In genomic region chr5:33435893-33436490, GRCh38 we compare ENCODE assay signal across 8 cellular contexts. TPM values are rescaled to one million over a fixed set of nuclear protein-coding genes. Genes with fewer than 3 reads are reported as not detected.
DNase-seq lines count a peak whose midpoint lies in the region; ATAC-seq and TF ChIP-seq lines count a peak whose summit lies in the region.
"Not testable (repeated sequence)": the region's sequence is repeated elsewhere in the genome, so short reads cannot be mapped to it uniquely, and the experiment has no call there.

No MANE protein-coding gene starts in this region.

- not testable (repeated sequence) for H3K79me1 ChIP-seq in H9 (ENCODE audit: insufficient read depth, low read depth, low read length, poor library complexity, severe bottlenecking)

- H2BK5ac ChIP-seq in H9 (ENCODE audit: insufficient read length, low read length) = not testable (repeated sequence)

- not testable (repeated sequence) for H3K27ac Mint-ChIP-seq in H9, natural killer cell

- no CpG with 5 or more reads among the region's 5 CpGs for WGBS in H9 (ENCODE audit: extremely low coverage, insufficient read length, low lambda C conversion rate)
- WGBS in esophagus muscularis mucosa = 23% methylated on average over 5 of the region's 5 CpGs
- 22 to 27% (median 26%) methylated on average over 5 of the region's 5 CpGs for WGBS in stomach, 5 donors

- peaks cover 0 to 18% (median 9%) of the 10 kb centered on the region in 3 experiments; a peak in 4 of 7 replicates for H3K36me3 Mint-ChIP-seq in H9 (ENCODE audit: insufficient read depth in 1 of 3, low read depth in 3 of 3)
- H3K36me3 Mint-ChIP-seq in natural killer cell = not testable (repeated sequence)

- DNase-seq in GF-D8 (lab: John Stamatoyannopoulos, UW) (peak; percentile 35), H9 (peak; percentile 69), LHCN-M2 (ENCODE audit: low read depth) (peak; percentile 81), PC-9 (peak; percentile 73 to 80), activated T-cell treated with anti-CD3 and anti-CD28 coated beads for 48 hours (ENCODE audit: low read depth) (peak; percentile 34), natural killer cell (peak; percentile 36), stomach (peak; percentile 77)
- DNase-seq in esophagus muscularis mucosa (ENCODE audit: extremely low spot score) = not testable (repeated sequence)

- not testable (repeated sequence) for H2BK15ac ChIP-seq in H9 (ENCODE audit: low read depth, low read length)

- H4K8ac ChIP-seq in H9 (replicated peaks; ENCODE audit: insufficient read length, low read depth, low read length) = not testable (repeated sequence)

- H3T11ph ChIP-seq in H9 (ENCODE audit: low read length) = not testable (repeated sequence)

- H4K5ac ChIP-seq in H9 (ENCODE audit: insufficient read length, low read depth, low read length) = not testable (repeated sequence)

- not testable (repeated sequence) for H3K23me2 ChIP-seq in H9 (ENCODE audit: insufficient read length, low read depth, low read length, poor library complexity, severe bottlenecking)

- TF ChIP-seq EP300 in esophagus muscularis mucosa (IDR thresholded peaks at IDR 0.05); stomach (IDR thresholded peaks at IDR 0.05): not testable (repeated sequence)

- CTCF ChIA-PET in PC-9 (lab: Charles Lee) = interaction anchor here (0.6 to 1.6 kb wide), 8 partner anchors 129 to 981 kb away, joined by 3 to 46 read pairs (median 5); partner anchors contain the start of gene AMACR

- not testable (repeated sequence) for H2AK5ac ChIP-seq in H9 (ENCODE audit: insufficient read length, low read length)

- H3K36me3 ChIP-seq in PC-9 (ENCODE audit: low read depth); esophagus muscularis mucosa; stomach: not testable (repeated sequence)

- peak; percentile 38 to 55 (median 41) for ATAC-seq in natural killer cell

- not testable (repeated sequence) for H3K9me3 Mint-ChIP-seq in H9, natural killer cell

- not testable (repeated sequence) for H3K27ac ChIP-seq in H9 (ENCODE audit: insufficient read length, low read depth, low read length); PC-9; esophagus muscularis mucosa (replicated peaks in 1 of 4); stomach

- H3K4me2 ChIP-seq in H9 (ENCODE audit: insufficient read depth, insufficient read length, low read length); PC-9: not testable (repeated sequence)

- H3K27me3 Mint-ChIP-seq in H9 (ENCODE audit: low read depth); natural killer cell (ENCODE audit: low read depth in 2 of 2): not testable (repeated sequence)

- not testable (repeated sequence) for H4K20me1 ChIP-seq in H9 (ENCODE audit: control insufficient read depth, insufficient read depth, insufficient read length); PC-9 (ENCODE audit: insufficient read depth)

- not testable (repeated sequence) for H3K79me2 ChIP-seq in H9 (ENCODE audit: insufficient read depth, low read length)
- peaks cover 26% of the 10 kb centered on the region for H3K79me2 ChIP-seq in PC-9 (ENCODE audit: low read depth)

- not testable (repeated sequence) for BruUV-seq in PC-9 (replicated peaks; lab: Mats Ljungman, UMichigan)

- not testable (repeated sequence) for H3K4me3 Mint-ChIP-seq in H9, natural killer cell

- H2BK12ac ChIP-seq in H9 (ENCODE audit: insufficient read length, low read depth, low read length) = not testable (repeated sequence)

- H3K4ac ChIP-seq in H9 (ENCODE audit: low read depth, low read length) = not testable (repeated sequence)

- H3K9me3 ChIP-seq in H9 (ENCODE audit: control insufficient read depth, low read depth, low read length); PC-9 (ENCODE audit: insufficient read depth, low read depth); esophagus muscularis mucosa; stomach: not testable (repeated sequence)

- H3K4me1 ChIP-seq in H9 (ENCODE audit: insufficient read depth, low read length) = not testable (repeated sequence)
- H3K4me1 ChIP-seq in PC-9 (replicated peaks; ENCODE audit: insufficient read depth) = peaks cover 14% of the 10 kb centered on the region
- peaks cover 9 to 19% (median 11%) of the 10 kb centered on the region in 4 donors for H3K4me1 ChIP-seq in esophagus muscularis mucosa
- peaks cover 5 to 26% (median 16%) of the 10 kb centered on the region in 4 donors for H3K4me1 ChIP-seq in stomach

- not testable (repeated sequence) for H3K23ac ChIP-seq in H9 (ENCODE audit: insufficient read length, low read depth, low read length)

- H3K4me1 Mint-ChIP-seq in H9 = peaks cover 0 to 13% of the 10 kb centered on the region in 2 experiments; a peak in 3 of 4 replicates
- not testable (repeated sequence) for H3K4me1 Mint-ChIP-seq in natural killer cell

- not testable (repeated sequence) for H2AFZ ChIP-seq in H9 (ENCODE audit: low read length); PC-9

- not testable (repeated sequence) for H3K14ac ChIP-seq in H9 (ENCODE audit: insufficient read depth, low read length)

- not testable (repeated sequence) for H3K27me3 ChIP-seq in H9 (ENCODE audit: insufficient read depth, low read length); PC-9 (ENCODE audit: insufficient read depth, low read depth); esophagus muscularis mucosa; stomach

- TF ChIP-seq CTCF in H9 (conservative IDR thresholded peaks at IDR 0.05) = peak; percentile 88
- peak; percentile 91 for TF ChIP-seq CTCF in PC-9 (conservative IDR thresholded peaks at IDR 0.05)
- TF ChIP-seq CTCF in esophagus muscularis mucosa (IDR thresholded peaks at IDR 0.05) = peak; percentile 69 to 77 (median 75)
- peak; percentile 84 for TF ChIP-seq CTCF in natural killer cell (IDR thresholded peaks at IDR 0.05)
- TF ChIP-seq CTCF in stomach (IDR thresholded peaks at IDR 0.05) = peak in 5 of 7 experiments; percentile 37 to 66 (median 57)

- not testable (repeated sequence) for H4K91ac ChIP-seq in H9 (ENCODE audit: insufficient read length, low read depth, low read length)

- not testable (repeated sequence) for H2BK120ac ChIP-seq in H9 (ENCODE audit: low read depth, low read length, poor library complexity, severe bottlenecking)

- POLR2A ChIA-PET in PC-9 (lab: Charles Lee; ENCODE audit: unreplicated experiment) = interaction anchor here (0.6 kb wide), 2 partner anchors 195 to 540 kb away, joined by 3 to 5 read pairs; no protein-coding TSS in a partner anchor

- H3K9me2 ChIP-seq in PC-9 (ENCODE audit: insufficient read depth) = not testable (repeated sequence)

- not testable (repeated sequence) for H3K4me3 ChIP-seq in PC-9, esophagus muscularis mucosa, stomach

- H3K9ac ChIP-seq in H9 (ENCODE audit: extremely low read depth, insufficient read length, low read length) = not testable (repeated sequence)

- TF ChIP-seq POLR2A in esophagus muscularis mucosa (IDR thresholded peaks at IDR 0.05; ENCODE audit: low read depth); stomach (IDR thresholded peaks at IDR 0.05): not testable (repeated sequence)

- intact Hi-C loops in PC-9 (cut with micrococcal nuclease; ENCODE audit: unreplicated experiment) (loop anchor here (1.0 kb wide), 4 partner anchors 498 to 1029 kb away; no protein-coding TSS in a partner anchor), esophagus muscularis mucosa (cut with DNase I) (loop anchor here (2.0 to 5.0 kb wide), 2 partner anchors 499 to 531 kb away; no protein-coding TSS in a partner anchor), natural killer cell (cut with micrococcal nuclease) (loop anchor here (1.0 kb wide), 1 partner anchor 533 kb away; no protein-coding TSS in a partner anchor)
- intact Hi-C loops in stomach (cut with DNase I; ENCODE audit: low total_unique reads) = not testable (repeated sequence)

- H3K18ac ChIP-seq in H9 (ENCODE audit: insufficient read length, low read depth, low read length) = not testable (repeated sequence)

- peaks cover 11% of the 10 kb centered on the region for H3F3A ChIP-seq in PC-9 (ENCODE audit: insufficient read depth, low read depth)

- not testable (repeated sequence) for H2BK20ac ChIP-seq in H9 (ENCODE audit: low read depth, low read length, poor library complexity, severe bottlenecking)

- not testable (repeated sequence) for H3K56ac ChIP-seq in H9 (ENCODE audit: insufficient read length, low read depth, low read length)

RNA-seq across cellular contexts. Expression of gene TARS1, which starts 4.8 kb away (rescaled TPM):
- total RNA-seq in H9 (2021) (388 and 417 TPM in 2 replicates), LHCN-M2 (2014; rRNA removed) (160 and 171 TPM in 2 replicates), PC-9 (2021) (477 and 584 TPM in 2 replicates), esophagus muscularis mucosa (10 to 100 TPM; 76.7 to 98.4 (median 85.7) TPM), natural killer cell (10 to 100 TPM; 59.9 to 74.8 (median 64.6) TPM), stomach (100 to 1,000 TPM in 3 of 5 donors, 10 to 100 TPM in 2; 25.5 to 158 (median 112) TPM)
- 91.6 TPM for polyA plus RNA-seq in LHCN-M2 (2012)
- 10 to 100 TPM; 67.9 to 96.4 (median 68.6) TPM for polyA plus RNA-seq in stomach
